ENCODE assay signal across 12 cellular contexts in the genomic region with DNA sequence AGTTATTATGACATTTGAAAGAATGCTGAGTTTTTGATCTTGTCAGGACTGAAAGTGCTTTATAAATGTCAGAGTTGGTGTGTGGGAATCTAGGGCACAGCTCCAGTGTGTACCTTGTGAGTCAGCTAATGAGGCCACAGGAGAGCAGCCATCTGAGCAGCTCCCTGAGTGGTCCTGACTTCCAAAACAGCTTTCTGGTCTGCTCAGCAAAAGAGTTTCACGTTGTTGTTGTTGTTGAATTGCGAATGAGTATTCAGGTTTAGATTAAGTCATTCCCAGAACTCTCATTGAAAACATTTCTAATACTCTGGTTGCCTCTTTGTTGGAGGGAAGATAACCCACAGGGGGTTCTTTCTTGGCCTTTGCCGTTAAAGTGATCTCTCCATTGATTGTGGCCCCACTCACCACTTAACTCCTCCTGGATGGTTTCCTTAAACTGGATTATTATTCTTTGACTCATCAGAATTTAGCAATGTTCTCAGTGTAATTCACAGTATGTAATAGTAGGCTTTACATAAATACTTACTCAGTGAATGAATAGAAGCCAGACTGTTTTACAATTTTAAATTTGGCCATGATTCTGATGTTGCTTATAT.
DNase-seq lines count a peak whose midpoint lies in the region; ATAC-seq, FAIRE-seq and TF ChIP-seq lines count a peak whose summit lies in the region.
"Had no signal": no experiment of that assay in that cellular context is flagged by ENCODE, and none has a peak within 500 bp of the region (broad histone marks: within the 10 kb centered on the region; RNA-seq: fewer than 3 reads in every experiment).

No MANE protein-coding gene starts in this region.

- FAIRE-seq in RCC 7860 (lab: Jason Lieb, UNC): no peak

- ATAC-seq in GM21447 (IDR thresholded peaks at IDR 0.05; ENCODE audit: unreplicated experiment) (no peak), HG03520 (IDR thresholded peaks at IDR 0.05; ENCODE audit: unreplicated experiment) (no peak)

- no peak overlapping the region for H3K4me3 ChIP-seq in skeletal muscle cell (ENCODE audit: low read depth, low read length)
- H3K4me3 ChIP-seq in brain microvascular endothelial cell (ENCODE audit: low read depth, low read length): no peak overlapping the region

- H3K36me3 ChIP-seq in brain microvascular endothelial cell (replicated peaks): no peaks in the 10 kb centered on the region

- in situ Hi-C loops in brain microvascular endothelial cell (cut with HindIII; ENCODE audit: low pct_ligation_motif_present, low sequenced_read_pairs): no loop called here

- no peaks in the 10 kb centered on the region for H3K27me3 ChIP-seq in brain microvascular endothelial cell (replicated peaks)

- TF ChIP-seq CTCF in brain microvascular endothelial cell (IDR thresholded peaks at IDR 0.05; ENCODE audit: low read depth, low read length, missing control alignments): no peak

- H3K27ac ChIP-seq in brain microvascular endothelial cell: no peak overlapping the region

- DNase-seq in Daoy (ENCODE audit: low read depth) (peak; percentile 93), RCC 7860 (ENCODE audit: low spot score) (peak; percentile 41), fibroblast of peridontal ligament (ENCODE audit: extremely low read depth) (peak; percentile 89), skeletal muscle cell (ENCODE audit: low read depth) (peak; percentile 89), brain microvascular endothelial cell (no peak)
- DNase-seq in activated CD4-positive, CD25-positive, alpha-beta regulatory T cell (lab: John Stamatoyannopoulos, UW): no peak
- DNase-seq: activated CD8-positive, alpha-beta memory T cell treated with anti-CD3 and anti-CD28 coated beads for 24 hours; Caco-2; H9; T-helper 2 cell had no signal

Comparison
In these comparisons a context has a peak if more than half of its experiments do, and no peak if none do; other contexts are left out.
1. DNase-seq: peak in Daoy (single experiment), RCC 7860 (single experiment), fibroblast of peridontal ligament (single experiment) and skeletal muscle cell (single experiment); none in brain microvascular endothelial cell (single experiment) and activated CD4-positive, CD25-positive, alpha-beta regulatory T cell (0 of 4).